Comparison of ENCODE assay signal across 15 cellular contexts in genomic region chr4:38062894-38063168, GRCh38.
DNase-seq lines count a peak whose midpoint lies in the region; ATAC-seq and TF ChIP-seq lines count a peak whose summit lies in the region.
"Had no signal": no experiment of that assay in that cellular context is flagged by ENCODE, and none has a peak within 500 bp of the region (broad histone marks: within the 10 kb centered on the region; RNA-seq: fewer than 3 reads in every experiment).

No MANE protein-coding gene starts in this region.

- whole genome bisulfite sequencing in thymus = 95% methylated on average over 3 of the region's 3 CpGs

- intact Hi-C loops in colonic mucosa (cut with DNase I) = loop anchor here (5.0 to 10.0 kb wide), 3 partner anchors 114 to 612 kb away; no protein-coding TSS in a partner anchor

- H3K36me3 ChIP-seq in colonic mucosa (peaks cover 3% of the 10 kb centered on the region), mucosa of rectum (ENCODE audit: control insufficient read depth in 2 of 2, insufficient read depth in 2 of 2, low read length in 2 of 2) (peaks cover 7 to 8% of the 10 kb centered on the region in 2 donors), thymus (ENCODE audit: control insufficient read depth, insufficient read depth) (peaks cover 32% of the 10 kb centered on the region)

- DNase-seq in activated CD4-positive, alpha-beta T cell treated with anti-CD3 and anti-CD28 coated beads, Interleukin-2, amount 10 ng/mL, durations not matched to agents 7 days and 5 days = no peak
- DNase-seq in activated CD4-positive, alpha-beta T cell treated with anti-CD3 and anti-CD28 coated beads for 4 hours = no peak
- DNase-seq in colonic mucosa = no peak
- DNase-seq in G401 (ENCODE audit: low spot score) = no peak
- DNase-seq: activated effector memory CD4-positive, alpha-beta T cell treated with anti-CD3 and anti-CD28 coated beads, Interleukin-2, amount 50 U/mL, for 16 hours; DMS153; effector CD8-positive, alpha-beta T cell; hypothalamus; KBM-7 had no signal

- H3K9ac ChIP-seq in colonic mucosa (ENCODE audit: low read depth in 2 of 2, low read length in 2 of 2) = peak overlapping the region in 1 of 2 donors; percentile 64
- peak overlapping the region; percentile 32 to 48 for H3K9ac ChIP-seq in mucosa of rectum (ENCODE audit: low read depth in 1 of 2, low read length in 2 of 2)

- peaks cover 36% of the 10 kb centered on the region for H3K36me3 Mint-ChIP-seq in activated CD4-positive, alpha-beta T cell treated with anti-CD3 and anti-CD28 coated beads, Interleukin-2, amount 10 ng/mL, durations not matched to agents 7 days and 5 days (ENCODE audit: low read depth)

- H3K4me3 Mint-ChIP-seq in activated CD4-positive, alpha-beta T cell treated with anti-CD3 and anti-CD28 coated beads, Interleukin-2, amount 10 ng/mL, durations not matched to agents 7 days and 5 days = peak overlapping the region; percentile 12

- H3K4me1 Mint-ChIP-seq in activated CD4-positive, alpha-beta T cell treated with anti-CD3 and anti-CD28 coated beads, Interleukin-2, amount 10 ng/mL, durations not matched to agents 7 days and 5 days = peaks cover 16% of the 10 kb centered on the region

- H3K27ac ChIP-seq in colonic mucosa (peak overlapping the region; percentile 38), mucosa of rectum (ENCODE audit: low read depth in 2 of 2, low read length in 2 of 2) (peak overlapping the region; percentile 41 to 48), thymus (ENCODE audit: low read depth) (peak overlapping the region; percentile 61)

- POLR2A ChIA-PET in activated CD4-positive, alpha-beta T cell treated with anti-CD3 and anti-CD28 coated beads, Interleukin-2, amount 10 ng/mL, durations not matched to agents 7 days and 5 days (lab: Charles Lee) = no interaction called here

- H3K9me3 ChIP-seq in colonic mucosa = no peaks in the 10 kb centered on the region
- no peaks in the 10 kb centered on the region for H3K9me3 ChIP-seq in mucosa of rectum (ENCODE audit: control insufficient read depth in 2 of 2, low read length in 2 of 2)
- no peaks in the 10 kb centered on the region for H3K9me3 ChIP-seq in thymus (ENCODE audit: control insufficient read depth)

- no peak overlapping the region for H3K27ac Mint-ChIP-seq in activated CD4-positive, alpha-beta T cell treated with anti-CD3 and anti-CD28 coated beads, Interleukin-2, amount 10 ng/mL, durations not matched to agents 7 days and 5 days

- TF ChIP-seq CTCF in colonic mucosa (IDR thresholded peaks at IDR 0.05) = no peak

- H3K9me3 Mint-ChIP-seq in activated CD4-positive, alpha-beta T cell treated with anti-CD3 and anti-CD28 coated beads, Interleukin-2, amount 10 ng/mL, durations not matched to agents 7 days and 5 days = no peaks in the 10 kb centered on the region

- in situ Hi-C loops in G401 (cut with HindIII; ENCODE audit: low sequenced_read_pairs) = no loop called here

- H3K27me3 Mint-ChIP-seq in activated CD4-positive, alpha-beta T cell treated with anti-CD3 and anti-CD28 coated beads, Interleukin-2, amount 10 ng/mL, durations not matched to agents 7 days and 5 days = no peaks in the 10 kb centered on the region

- CTCF ChIA-PET in activated CD4-positive, alpha-beta T cell treated with anti-CD3 and anti-CD28 coated beads, Interleukin-2, amount 10 ng/mL, durations not matched to agents 7 days and 5 days (lab: Charles Lee) = interaction anchor here (0.6 to 1.6 kb wide), 4 partner anchors 16 to 346 kb away, joined by 4 to 8 read pairs (median 4); no protein-coding TSS in a partner anchor

- H3K4me1 ChIP-seq in colonic mucosa (no peaks in the 10 kb centered on the region), mucosa of rectum (ENCODE audit: control insufficient read depth in 2 of 2, insufficient read depth in 2 of 2, low read length in 2 of 2) (peaks cover 3 to 9% of the 10 kb centered on the region in 2 donors), thymus (ENCODE audit: control insufficient read depth, insufficient read depth, low read length) (no peaks in the 10 kb centered on the region)

- ATAC-seq in GM19023 (IDR thresholded peaks at IDR 0.05; ENCODE audit: unreplicated experiment) (no peak), HG03139 (IDR thresholded peaks at IDR 0.05; ENCODE audit: unreplicated experiment) (no peak)
- ATAC-seq: HCT116, Panc1 had no signal

- H3K27me3 ChIP-seq in colonic mucosa = no peaks in the 10 kb centered on the region
- no peaks in the 10 kb centered on the region for H3K27me3 ChIP-seq in mucosa of rectum (ENCODE audit: control insufficient read depth in 2 of 2, insufficient read depth in 2 of 2, low read length in 2 of 2)
- no peaks in the 10 kb centered on the region for H3K27me3 ChIP-seq in thymus (ENCODE audit: control insufficient read depth, insufficient read depth)

- H3K4me3 ChIP-seq in colonic mucosa (no peak overlapping the region), mucosa of rectum (ENCODE audit: low read length in 2 of 2) (peak overlapping the region in 1 of 2 donors; percentile 28), thymus (ENCODE audit: low read length) (no peak overlapping the region)
